ENCODE assay signal across 27 cellular contexts in the genomic region with DNA sequence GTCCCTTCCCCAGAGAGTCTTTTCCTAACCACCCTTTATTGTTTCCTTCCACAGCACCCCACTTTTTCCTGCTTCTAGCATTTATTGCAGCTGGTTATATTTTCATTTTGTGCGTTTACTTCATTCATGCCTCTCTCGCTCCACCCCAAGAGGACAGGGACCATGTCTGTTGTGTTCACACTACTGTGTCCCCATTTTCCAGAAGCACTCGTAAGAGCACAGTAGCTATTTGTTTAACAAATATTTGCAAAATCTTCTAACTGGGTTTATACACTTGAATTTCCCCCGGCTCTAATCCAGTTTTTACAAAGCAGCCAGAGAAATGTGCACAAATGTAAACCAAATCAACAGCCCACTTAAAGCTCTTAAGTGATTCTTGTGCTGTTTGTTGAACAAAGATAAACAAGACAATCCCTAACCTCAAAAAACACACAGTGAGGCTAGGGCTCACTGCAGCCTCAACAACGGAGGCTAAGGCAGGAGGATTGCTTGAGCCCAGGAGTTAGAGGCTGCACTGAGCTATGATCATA. TPM values are rescaled to one million over a fixed set of nuclear protein-coding genes. Genes with fewer than 3 reads are reported as not detected.
DNase-seq lines count a peak whose midpoint lies in the region; ATAC-seq, FAIRE-seq and TF ChIP-seq lines count a peak whose summit lies in the region.
"Had no signal": no experiment of that assay in that cellular context is flagged by ENCODE, and none has a peak within 500 bp of the region (broad histone marks: within the 10 kb centered on the region; RNA-seq: fewer than 3 reads in every experiment).

No MANE protein-coding gene starts in this region.

- peak; percentile 45 for DNase-seq in DMS53 treated with DMSO at 0.1 percent for 48 hours (lab: John Stamatoyannopoulos, UW; ENCODE audit: unreplicated experiment)
- DNase-seq in HTR-8/SVneo (ENCODE audit: insufficient read length, low spot score), result no peak
- peak; percentile 3 for DNase-seq in chondrocyte (ENCODE audit: low spot score)
- no peak for DNase-seq in stimulated activated effector memory CD8-positive, alpha-beta T cell treated with anti-CD3 and anti-CD28 coated beads, Interleukin-12 subunit alpha, Interleukin-12 subunit beta, amount 100 ng/mL, for 72 hours (ENCODE audit: low spot score in 2 of 2)
- no peak for DNase-seq in esophagus muscularis mucosa (ENCODE audit: extremely low spot score)
- DNase-seq in ACHN, result no peak
- DNase-seq in superior temporal gyrus (ENCODE audit: extremely low spot score), result no peak
- DNase-seq: CD8-positive, alpha-beta memory T cell; GM23248; HFFc6; NCI-H1092; NCI-H1417 treated with DMSO at 0.1 percent for 48 hours; NCI-H1694 treated with DMSO at 0.1 percent for 48 hours; NCI-H2107; NCI-H526 treated with DMSO at 0.1 percent for 48 hours; SIG-M5 had no signal

- H3K9me3 Mint-ChIP-seq in chondrocyte (ENCODE audit: low read depth), result no peaks in the 10 kb centered on the region
- H3K9me3 Mint-ChIP-seq in stimulated activated effector memory CD8-positive, alpha-beta T cell treated with anti-CD3 and anti-CD28 coated beads, Interleukin-12 subunit alpha, Interleukin-12 subunit beta, amount 100 ng/mL, for 72 hours, result no peaks in the 10 kb centered on the region
- H3K9me3 Mint-ChIP-seq: CD8-positive, alpha-beta memory T cell; HFFc6; IgD-negative memory B cell had no signal

- intact Hi-C loops in esophagus muscularis mucosa (cut with DNase I), result no loop called here

- no peaks in the 10 kb centered on the region for H3K4me1 ChIP-seq in esophagus muscularis mucosa

- H3K4me3 ChIP-seq in esophagus muscularis mucosa, result no peak overlapping the region
- H3K4me3 ChIP-seq: GM23248, HAP-1, SK-N-MC had no signal

- H3K27me3 Mint-ChIP-seq in chondrocyte (ENCODE audit: low read depth), result peaks cover 6% of the 10 kb centered on the region
- H3K27me3 Mint-ChIP-seq: B cell, IgD-negative memory B cell had no signal

- no peak for TF ChIP-seq CTCF in chondrocyte (IDR thresholded peaks at IDR 0.05)
- no peak for TF ChIP-seq CTCF in esophagus muscularis mucosa (IDR thresholded peaks at IDR 0.05)

- H3K36me3 Mint-ChIP-seq in chondrocyte (ENCODE audit: low read depth), result no peaks in the 10 kb centered on the region
- no peaks in the 10 kb centered on the region for H3K36me3 Mint-ChIP-seq in stimulated activated effector memory CD8-positive, alpha-beta T cell treated with anti-CD3 and anti-CD28 coated beads, Interleukin-12 subunit alpha, Interleukin-12 subunit beta, amount 100 ng/mL, for 72 hours
- H3K36me3 Mint-ChIP-seq: CD8-positive, alpha-beta memory T cell; IgD-negative memory B cell had no signal

- FAIRE-seq in HTR-8/SVneo (lab: Jason Lieb, UNC), result peak; percentile 81
- FAIRE-seq: GM18507, RCC 7860 had no signal

- H3K27ac ChIP-seq in esophagus muscularis mucosa (replicated peaks in 1 of 4), result no peak overlapping the region
- H3K27ac ChIP-seq: C4-2B, GM23248, KMS-11, SK-N-MC had no signal

- no peak for TF ChIP-seq POLR2A in esophagus muscularis mucosa (IDR thresholded peaks at IDR 0.05; ENCODE audit: low read depth)

- no peaks in the 10 kb centered on the region for H3K36me3 ChIP-seq in esophagus muscularis mucosa
- H3K36me3 ChIP-seq: HAP-1 had no signal

- H3K27ac Mint-ChIP-seq in chondrocyte (ENCODE audit: unreplicated experiment), result no peak overlapping the region
- peak overlapping the region; percentile 7 for H3K27ac Mint-ChIP-seq in stimulated activated effector memory CD8-positive, alpha-beta T cell treated with anti-CD3 and anti-CD28 coated beads, Interleukin-12 subunit alpha, Interleukin-12 subunit beta, amount 100 ng/mL, for 72 hours
- H3K27ac Mint-ChIP-seq: B cell, HFFc6 had no signal

- ATAC-seq in stimulated activated effector memory CD8-positive, alpha-beta T cell treated with anti-CD3 and anti-CD28 coated beads, Interleukin-12 subunit alpha, Interleukin-12 subunit beta, amount 100 ng/mL, for 72 hours, result no peak

- H3K4me3 Mint-ChIP-seq in chondrocyte (ENCODE audit: unreplicated experiment), result no peak overlapping the region
- no peak overlapping the region for H3K4me3 Mint-ChIP-seq in stimulated activated effector memory CD8-positive, alpha-beta T cell treated with anti-CD3 and anti-CD28 coated beads, Interleukin-12 subunit alpha, Interleukin-12 subunit beta, amount 100 ng/mL, for 72 hours
- H3K4me3 Mint-ChIP-seq: B cell, HFFc6 had no signal

- no peaks in the 10 kb centered on the region for H3K27me3 ChIP-seq in esophagus muscularis mucosa

- TF ChIP-seq EP300 in esophagus muscularis mucosa (IDR thresholded peaks at IDR 0.05), result no peak

- H3K9me3 ChIP-seq in esophagus muscularis mucosa, result no peaks in the 10 kb centered on the region
- H3K9me3 ChIP-seq: HAP-1 had no signal

- WGBS in esophagus muscularis mucosa, result 80% methylated on average over 5 of the region's 5 CpGs

- in situ Hi-C loops in ACHN (cut with HindIII; ENCODE audit: low pct_ligation_motif_present, low pct_unique_long_range_greater_than_20kb, low sequenced_read_pairs), result no loop called here

- peaks cover 5% of the 10 kb centered on the region for H3K4me1 Mint-ChIP-seq in chondrocyte (ENCODE audit: low read depth)
- H3K4me1 Mint-ChIP-seq in stimulated activated effector memory CD8-positive, alpha-beta T cell treated with anti-CD3 and anti-CD28 coated beads, Interleukin-12 subunit alpha, Interleukin-12 subunit beta, amount 100 ng/mL, for 72 hours, result no peaks in the 10 kb centered on the region
- H3K4me1 Mint-ChIP-seq: B cell, IgD-negative memory B cell had no signal

RNA-seq across cellular contexts. Expression of gene ABCD4, which starts 6.5 kb away (rescaled TPM):
- total RNA-seq in chondrocyte, result 31.0 to 40.9 TPM (median 34.7 TPM) in 3 replicates
- 10 to 100 TPM; 25.5 to 39.5 (median 29.3) TPM for total RNA-seq in esophagus muscularis mucosa

RNA-seq across cellular contexts. Expression of gene VRTN, which starts 39.1 kb away (rescaled TPM):
- total RNA-seq in chondrocyte (not detected in 3 replicates), esophagus muscularis mucosa (not detected)
- total RNA-seq: A673; B cell; CD8-positive, alpha-beta memory T cell; GM23248; HFFc6; NCI-H460; T-helper 1 cell treated with Interleukin-12 subunit alpha and Interleukin-12 subunit beta and Interleukin-4 antibody, amounts not matched to agents 30 ng/mL and 1 ng/mL, for 36 hours had no signal

Comparison
In these comparisons a context has a peak if more than half of its experiments do, and no peak if none do; other contexts are left out.
1. DNase-seq: peak in DMS53 treated with DMSO at 0.1 percent for 48 hours (single experiment) and chondrocyte (single experiment); none in HTR-8/SVneo (single experiment), stimulated activated effector memory CD8-positive, alpha-beta T cell treated with anti-CD3 and anti-CD28 coated beads, Interleukin-12 subunit alpha, Interleukin-12 subunit beta, amount 100 ng/mL, for 72 hours (0 of 2), esophagus muscularis mucosa (single experiment), ACHN (single experiment) and superior temporal gyrus (single experiment).